In the genomic region with DNA sequence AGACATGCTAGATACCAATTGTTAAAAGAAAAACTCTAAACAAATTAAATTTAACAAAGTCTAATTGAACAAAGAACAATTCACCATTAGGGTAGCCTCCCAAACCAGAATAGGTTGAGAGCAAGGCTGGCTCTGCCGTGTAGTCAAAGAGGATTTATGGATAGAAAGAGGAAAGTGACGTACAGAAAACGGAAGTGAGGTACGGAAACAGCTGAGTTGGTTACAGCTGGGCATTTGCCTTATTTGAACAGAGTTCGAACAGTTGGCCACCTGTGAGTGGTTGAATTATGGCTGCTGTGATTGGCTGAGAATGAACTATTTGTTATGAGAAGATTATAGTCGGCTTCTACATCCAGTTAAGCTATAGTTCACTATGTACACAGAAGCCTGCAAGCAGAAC, we compare ENCODE assay signal across 18 cellular contexts. TPM values are rescaled to one million over a fixed set of nuclear protein-coding genes. Genes with fewer than 3 reads are reported as not detected.
"Had no signal": no experiment of that assay in that cellular context is flagged by ENCODE, and none has a peak within 500 bp of the region (broad histone marks: within the 10 kb centered on the region; RNA-seq: fewer than 3 reads in every experiment).

No MANE protein-coding gene starts in this region.

- H3K4me1 ChIP-seq: breast epithelium, psoas muscle, suprapubic skin had no signal

- DNase-seq: activated CD4-positive, alpha-beta T cell treated with anti-CD3 and anti-CD28 coated beads, Interleukin-2, amount 50 U/mL, for 4 hours; activated CD4-positive, CD25-positive, alpha-beta regulatory T cell treated with anti-CD3 and anti-CD28 coated beads, Interleukin-2, amount 50 U/mL, for 72 hours; activated gamma-delta T cell; activated naive CD8-positive, alpha-beta T cell treated with anti-CD3 and anti-CD28 coated beads, Interleukin-2, amount 10 ng/mL, durations not matched to agents 7 days and 5 days; activated T-cell treated with anti-CD3 and anti-CD28 coated beads, Interleukin-2, amount 50 U/mL, for 48 hours; anterior cingulate cortex; endodermal cell; erythroblast; hypothalamus; kidney glomerular epithelial cell; mesendoderm; psoas muscle; stimulated activated CD4-positive, alpha-beta T cell treated with anti-CD3 and anti-CD28 coated beads, Interleukin-2, amount 100 ng/mL, for 24 hours; stimulated activated naive CD4-positive, alpha-beta T cell had no signal

- ATAC-seq: psoas muscle, sciatic nerve had no signal

- H3K36me3 ChIP-seq: breast epithelium, suprapubic skin had no signal

- H3K4me3 ChIP-seq: breast epithelium, psoas muscle, suprapubic skin had no signal

- H3K27ac ChIP-seq: breast epithelium, psoas muscle, suprapubic skin had no signal

- H3K27me3 ChIP-seq: breast epithelium, suprapubic skin had no signal

- H3K9me3 ChIP-seq: breast epithelium, psoas muscle, suprapubic skin had no signal

RNA-seq across cellular contexts. Expression of a gene that starts 18.5 kb away (rescaled TPM):
- polyA plus RNA-seq: neural cell had no signal
